Comparison of ENCODE assay signal across 1 cellular context in genomic region chr1:214351551-214352277, GRCh38.
TF ChIP-seq lines count a peak whose summit lies in the region.

No MANE protein-coding gene starts in this region.

TF ChIP-seq in H1, 55 proteins besides CTCF, POLR2A, EP300 and RAD21 (continued from another document):
- TF ChIP-seq SIX5 (IDR thresholded peaks at IDR 0.05; ENCODE audit: low read depth, low read length) (no peak), TAF7 (optimal IDR thresholded peaks at IDR 0.05; ENCODE audit: borderline replicate concordance, low read depth, low read length) (no peak), SAP30 (IDR thresholded peaks at IDR 0.05; ENCODE audit: insufficient read depth, insufficient replicate concordance, low read length) (no peak), YY1 (IDR thresholded peaks at IDR 0.05; ENCODE audit: low read depth, low read length) (no peak), RFX5 (IDR thresholded peaks at IDR 0.05; ENCODE audit: borderline replicate concordance, low read depth, low read length) (no peak), HDAC2 (IDR thresholded peaks at IDR 0.05; ENCODE audit: borderline replicate concordance in 1 of 2, low read depth in 2 of 2, low read length in 2 of 2) (no peak), KDM5A (IDR thresholded peaks at IDR 0.05; ENCODE audit: low read length) (no peak)
